In genomic region chr5:75601996-75602395, GRCh38 we compare ENCODE assay signal across 17 cellular contexts. TPM values are rescaled to one million over a fixed set of nuclear protein-coding genes. Genes with fewer than 3 reads are reported as not detected.
DNase-seq lines count a peak whose midpoint lies in the region; ATAC-seq and TF ChIP-seq lines count a peak whose summit lies in the region.
"Had no signal": no experiment of that assay in that cellular context is flagged by ENCODE, and none has a peak within 500 bp of the region (broad histone marks: within the 10 kb centered on the region; RNA-seq: fewer than 3 reads in every experiment).

No MANE protein-coding gene starts in this region.

- H3K79me1 ChIP-seq in neuronal stem cell (ENCODE audit: low read depth, low read length), result no peaks in the 10 kb centered on the region

- no peak for TF ChIP-seq POLR2A in gastrocnemius medialis (IDR thresholded peaks at IDR 0.05)

- H3K4me3 ChIP-seq in PC-3 (ENCODE audit: low read length) (no peak overlapping the region), epithelial cell of esophagus (ENCODE audit: low read length) (no peak overlapping the region), neuronal stem cell (ENCODE audit: low read length in 2 of 2) (no peak overlapping the region), gastrocnemius medialis (no peak overlapping the region), mucosa of descending colon (no peak overlapping the region)
- H3K4me3 ChIP-seq: right atrium auricular region, SK-N-MC had no signal

- DNase-seq in EH (ENCODE audit: low read depth) (peak; percentile 84), PC-3 (peak; percentile 66), epithelial cell of esophagus (ENCODE audit: low read depth) (peak; percentile 90), myocyte (ENCODE audit: low read depth) (peak; percentile 38), neuronal stem cell (ENCODE audit: low spot score) (no peak), gastrocnemius medialis (no peak), mucosa of descending colon (no peak)
- DNase-seq in activated naive CD8-positive, alpha-beta T cell treated with anti-CD3 and anti-CD28 coated beads for 36 hours, result no peak
- DNase-seq: activated CD4-positive, alpha-beta T cell treated with anti-CD3 and anti-CD28 coated beads, Interleukin-2, amount 50 U/mL, for 1 hour; activated naive CD4-positive, alpha-beta T cell treated with anti-CD3 and anti-CD28 coated beads, Interleukin-2, amount 50 U/mL, for 16 hours; activated T-cell treated with anti-CD3 and anti-CD28 coated beads for 4 hours; stimulated activated CD4-positive, alpha-beta T cell treated with anti-CD3 and anti-CD28 coated beads, Interleukin-1b, Interleukin-23, amount 100 ng/mL, for 48 hours had no signal

- no peak overlapping the region for H3K18ac ChIP-seq in neuronal stem cell (ENCODE audit: low read length)

- no peak overlapping the region for H3K23ac ChIP-seq in neuronal stem cell (ENCODE audit: low read depth, low read length, poor library complexity)

- H3K27me3 ChIP-seq in PC-3 (ENCODE audit: low read length), result no peaks in the 10 kb centered on the region
- no peaks in the 10 kb centered on the region for H3K27me3 ChIP-seq in neuronal stem cell (ENCODE audit: control insufficient read depth in 3 of 3, insufficient read depth in 3 of 3, low read depth in 1 of 3, low read length in 3 of 3)
- no peaks in the 10 kb centered on the region for H3K27me3 ChIP-seq in gastrocnemius medialis
- H3K27me3 ChIP-seq: right atrium auricular region had no signal

- H3F3A ChIP-seq in PC-3 (ENCODE audit: low read length, unreplicated experiment), result no peaks in the 10 kb centered on the region

- no peak overlapping the region for H2BK5ac ChIP-seq in neuronal stem cell (ENCODE audit: low read length)

- H3K9me3 ChIP-seq in PC-3 (ENCODE audit: low read length) (no peaks in the 10 kb centered on the region), neuronal stem cell (replicated peaks in 1 of 2; ENCODE audit: control insufficient read depth in 2 of 2, insufficient read depth in 1 of 2, low read depth in 1 of 2, low read length in 2 of 2) (no peaks in the 10 kb centered on the region), gastrocnemius medialis (no peaks in the 10 kb centered on the region), mucosa of descending colon (no peaks in the 10 kb centered on the region)
- H3K9me3 ChIP-seq: right atrium auricular region had no signal

- H3K9ac ChIP-seq in PC-3 (ENCODE audit: low read length) (no peak overlapping the region), neuronal stem cell (ENCODE audit: low read depth, low read length, poor library complexity) (no peak overlapping the region)

- H3K4me1 ChIP-seq in PC-3 (ENCODE audit: insufficient read depth, low read length) (peaks cover 14% of the 10 kb centered on the region; the same call in 1 of the 2 replicates), neuronal stem cell (ENCODE audit: control insufficient read depth in 2 of 2, insufficient read depth in 1 of 2, low read depth in 1 of 2, low read length in 2 of 2) (peaks cover 2% of the 10 kb centered on the region in 2 donors), gastrocnemius medialis (no peaks in the 10 kb centered on the region), mucosa of descending colon (ENCODE audit: low read depth) (no peaks in the 10 kb centered on the region)
- H3K4me1 ChIP-seq: right atrium auricular region had no signal

- ATAC-seq in PC-3 (peak; percentile 15; the same call in 1 of the 2 replicates), gastrocnemius medialis (no peak), mucosa of descending colon (no peak)
- ATAC-seq: HCT116 had no signal

- no peaks in the 10 kb centered on the region for H3K9me2 ChIP-seq in PC-3 (replicated peaks; ENCODE audit: low read length)

- no peak overlapping the region for H2AK5ac ChIP-seq in neuronal stem cell (ENCODE audit: low read depth, low read length)

- no peaks in the 10 kb centered on the region for H3K36me3 ChIP-seq in PC-3 (ENCODE audit: low read depth, low read length)
- H3K36me3 ChIP-seq in neuronal stem cell (replicated peaks in 1 of 2; ENCODE audit: control insufficient read depth in 2 of 2, insufficient read depth in 2 of 2, low read length in 2 of 2), result peaks cover 2 to 35% of the 10 kb centered on the region in 2 donors
- H3K36me3 ChIP-seq in gastrocnemius medialis, result peaks cover 0 to 11% of the 10 kb centered on the region in 2 donors
- H3K36me3 ChIP-seq in mucosa of descending colon (ENCODE audit: low read depth), result no peaks in the 10 kb centered on the region

- no peak overlapping the region for H4K91ac ChIP-seq in neuronal stem cell (ENCODE audit: low read depth, low read length, poor library complexity)

- no peaks in the 10 kb centered on the region for H3K27me3 Mint-ChIP-seq in activated naive CD8-positive, alpha-beta T cell treated with anti-CD3 and anti-CD28 coated beads for 36 hours

- H3K79me2 ChIP-seq in PC-3 (ENCODE audit: low read length), result no peaks in the 10 kb centered on the region

- no peak overlapping the region for H2BK12ac ChIP-seq in neuronal stem cell (ENCODE audit: low read length)

- no peak overlapping the region for H3K14ac ChIP-seq in neuronal stem cell (ENCODE audit: low read length)

- H3K4me3 Mint-ChIP-seq in activated naive CD8-positive, alpha-beta T cell treated with anti-CD3 and anti-CD28 coated beads for 36 hours, result no peak overlapping the region
- H3K4me3 Mint-ChIP-seq: nephron had no signal

- peaks cover 34% of the 10 kb centered on the region for H3K36me3 Mint-ChIP-seq in activated naive CD8-positive, alpha-beta T cell treated with anti-CD3 and anti-CD28 coated beads for 36 hours

- no peak overlapping the region for H2AFZ ChIP-seq in PC-3 (ENCODE audit: low read length)
- no peak overlapping the region for H2AFZ ChIP-seq in neuronal stem cell (ENCODE audit: low read length)

- H3K4me1 Mint-ChIP-seq in activated naive CD8-positive, alpha-beta T cell treated with anti-CD3 and anti-CD28 coated beads for 36 hours, result peaks cover 6% of the 10 kb centered on the region

- no peak overlapping the region for H4K8ac ChIP-seq in neuronal stem cell (ENCODE audit: low read depth, low read length)

- no CpG with 5 or more reads among the region's 3 CpGs for WGBS in neuronal stem cell (ENCODE audit: extremely low coverage in 2 of 2, insufficient read length in 2 of 2, insufficient replicate concordance in 1 of 2), 2 donors

- in situ Hi-C loops in gastrocnemius medialis (cut with MboI; ENCODE audit: low sequenced_read_pairs in 4 of 4), result no loop called here

- no peaks in the 10 kb centered on the region for H3K9me3 Mint-ChIP-seq in activated naive CD8-positive, alpha-beta T cell treated with anti-CD3 and anti-CD28 coated beads for 36 hours
- H3K9me3 Mint-ChIP-seq: nephron had no signal

- peak overlapping the region; percentile 72 for H3K27ac ChIP-seq in PC-3 (ENCODE audit: low read length)
- no peak overlapping the region for H3K27ac ChIP-seq in neuronal stem cell (replicated peaks; ENCODE audit: low read length)
- no peak overlapping the region for H3K27ac ChIP-seq in gastrocnemius medialis
- H3K27ac ChIP-seq: right atrium auricular region, SK-N-MC had no signal

- H4K20me1 ChIP-seq in PC-3 (ENCODE audit: low read length), result no peaks in the 10 kb centered on the region

- CTCF ChIA-PET in PC-3 (lab: Charles Lee), result no interaction called here

- intact Hi-C loops in PC-3 (cut with micrococcal nuclease), result no loop called here
- intact Hi-C loops in gastrocnemius medialis (cut with DNase I; ENCODE audit: low total_unique reads), result no loop called here
- intact Hi-C loops in mucosa of descending colon (cut with DNase I, micrococcal nuclease), result no loop called here

- no peak overlapping the region for H2BK120ac ChIP-seq in neuronal stem cell (ENCODE audit: low read depth, low read length)

- H2BK15ac ChIP-seq in neuronal stem cell (ENCODE audit: low read length), result no peak overlapping the region

- no peak overlapping the region for H3K27ac Mint-ChIP-seq in activated naive CD8-positive, alpha-beta T cell treated with anti-CD3 and anti-CD28 coated beads for 36 hours

- TF ChIP-seq CTCF in PC-3 (conservative IDR thresholded peaks at IDR 0.05; ENCODE audit: low read depth, low read length), result no peak
- no peak for TF ChIP-seq CTCF in epithelial cell of esophagus (IDR thresholded peaks at IDR 0.05; ENCODE audit: insufficient read depth, low read depth, low read length, missing control alignments)
- no peak for TF ChIP-seq CTCF in gastrocnemius medialis (IDR thresholded peaks at IDR 0.05 in 4 of 5, conservative IDR thresholded peaks at IDR 0.05 in 1 of 5)
- TF ChIP-seq CTCF in mucosa of descending colon (IDR thresholded peaks at IDR 0.05), result no peak

- BruUV-seq in PC-3 (replicated peaks; lab: Mats Ljungman, UMichigan), result no TSS peak

- POLR2A ChIA-PET in PC-3 (lab: Charles Lee; ENCODE audit: unreplicated experiment), result no interaction called here

- H3K4me2 ChIP-seq in PC-3 (ENCODE audit: low read length) (no peak overlapping the region), neuronal stem cell (ENCODE audit: insufficient read depth, low read length, poor library complexity, severe bottlenecking) (no peak overlapping the region)

- H3K4ac ChIP-seq in neuronal stem cell (ENCODE audit: low read length), result no peak overlapping the region

RNA-seq across cellular contexts. Expression of gene ANKDD1B, which starts 9.3 kb away (rescaled TPM):
- 0.04 TPM in 1 of 2 replicates, not detected in the other for total RNA-seq in PC-3 (2014; rRNA removed)
- total RNA-seq in myocyte, result not detected in 2 replicates
- 0.26 TPM for polyA plus RNA-seq in myocyte (2012)
- polyA plus RNA-seq in neuronal stem cell (2013, experiment 1 of 2), result 0.21 TPM
- 0.10 TPM for polyA plus RNA-seq in neuronal stem cell (2013, experiment 2 of 2)
- 1 to 10 TPM in 1 of 4 donors, not detected in 3; 1.1 TPM for total RNA-seq in gastrocnemius medialis
- not detected for total RNA-seq in activated naive CD8-positive, alpha-beta T cell treated with anti-CD3 and anti-CD28 coated beads for 36 hours
- total RNA-seq in mucosa of descending colon, result 1 to 10 TPM; 4.0 to 9.2 (median 8.0) TPM
- total RNA-seq: NCI-H460, right atrium auricular region had no signal

Comparison
In these comparisons a context has a peak if more than half of its experiments do, and no peak if none do; other contexts are left out.
1. DNase-seq: peak in EH (single experiment), PC-3 (single experiment), epithelial cell of esophagus (single experiment) and myocyte (single experiment); none in neuronal stem cell (single experiment), gastrocnemius medialis (0 of 2), activated naive CD8-positive, alpha-beta T cell treated with anti-CD3 and anti-CD28 coated beads for 36 hours (single experiment) and mucosa of descending colon (0 of 3).